ENCODE assay signal across 25 cellular contexts in the genomic region with DNA sequence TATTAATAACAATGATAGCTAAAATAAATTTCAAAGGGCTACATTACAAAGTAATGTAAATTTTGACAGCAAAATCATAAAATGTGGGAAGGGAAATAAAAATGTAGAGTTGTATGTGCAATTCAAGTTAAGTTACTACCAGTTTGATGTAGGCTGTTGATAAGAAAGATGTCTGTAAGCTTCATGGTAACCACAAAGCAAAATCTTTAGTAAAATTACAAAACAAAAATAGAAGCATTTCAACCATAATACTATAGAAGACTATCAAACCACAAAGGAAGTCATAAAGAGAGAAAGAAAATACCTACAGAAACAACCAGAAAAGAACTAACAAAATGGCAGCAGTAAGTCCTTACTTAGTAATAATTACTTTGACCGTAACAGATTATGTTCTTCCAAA.
"Had no signal": no experiment of that assay in that cellular context is flagged by ENCODE, and none has a peak within 500 bp of the region (broad histone marks: within the 10 kb centered on the region; RNA-seq: fewer than 3 reads in every experiment).

No MANE protein-coding gene starts in this region.

- H3K36me3 ChIP-seq: colonic mucosa, esophagus muscularis mucosa, esophagus squamous epithelium, gastrocnemius medialis, gastroesophageal sphincter, heart left ventricle, heart right ventricle had no signal

- H2AFZ ChIP-seq: hepatocyte had no signal

- H3K4me3 ChIP-seq: colonic mucosa, coronary artery, dorsolateral prefrontal cortex, esophagus muscularis mucosa, esophagus squamous epithelium, gastrocnemius medialis, gastroesophageal sphincter, heart left ventricle, heart right ventricle, hepatocyte had no signal

- H3K4me2 ChIP-seq: hepatocyte had no signal

- ATAC-seq: effector memory CD8-positive, alpha-beta T cell; esophagus mucosa; foreskin keratinocyte; gastrocnemius medialis; gastroesophageal sphincter; heart left ventricle; heart right ventricle had no signal

- H3K27ac ChIP-seq: colonic mucosa, coronary artery, dorsolateral prefrontal cortex, epithelial cell of prostate, esophagus muscularis mucosa, esophagus squamous epithelium, foreskin keratinocyte, gastrocnemius medialis, gastroesophageal sphincter, heart left ventricle, heart right ventricle, hepatocyte had no signal

- DNase-seq: colonic mucosa; cortex of kidney; dermis blood vessel endothelial cell; dorsolateral prefrontal cortex; effector CD4-positive, alpha-beta T cell; effector CD8-positive, alpha-beta T cell; effector memory CD4-positive, alpha-beta T cell; effector memory CD8-positive, alpha-beta T cell; endodermal cell; erythroblast; esophagus squamous epithelium; foreskin fibroblast; foreskin keratinocyte; foreskin melanocyte; gastrocnemius medialis; glutamatergic neuron; head of caudate nucleus; heart left ventricle; heart right ventricle had no signal

- H3K79me2 ChIP-seq: hepatocyte had no signal

- H3K4me1 ChIP-seq: colonic mucosa, esophagus muscularis mucosa, esophagus squamous epithelium, foreskin keratinocyte, gastrocnemius medialis, gastroesophageal sphincter, heart left ventricle, heart right ventricle had no signal

- H3K9me3 ChIP-seq: colonic mucosa, esophagus squamous epithelium, gastrocnemius medialis had no signal

- H3K27me3 ChIP-seq: colonic mucosa, esophagus muscularis mucosa, esophagus squamous epithelium, gastrocnemius medialis, gastroesophageal sphincter, heart left ventricle, heart right ventricle, hepatocyte had no signal
